Comparison of ENCODE assay signal across 18 cellular contexts in the genomic region with DNA sequence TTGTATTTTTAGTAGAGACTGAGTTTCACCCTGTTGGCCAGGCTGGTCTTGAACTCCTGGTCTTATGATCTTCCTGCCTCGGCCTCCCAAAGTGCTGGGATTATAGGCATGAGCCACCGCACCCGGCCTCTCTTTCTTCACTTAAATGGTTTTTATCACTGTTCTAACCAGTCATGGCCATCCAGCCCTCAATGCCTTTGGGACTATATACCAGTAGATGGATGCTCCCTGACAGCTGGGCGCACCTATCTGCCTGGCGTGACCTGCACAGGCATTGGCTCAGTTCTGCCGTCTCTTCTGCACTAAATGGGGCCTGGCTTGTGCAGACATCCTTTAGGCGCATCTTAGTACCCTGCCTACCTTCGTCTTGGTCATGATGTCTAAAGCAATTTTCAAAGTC.
A peak's percentile ranks its signal among the peaks of the same experiment; 100 is the strongest.
DNase-seq lines count a peak whose midpoint lies in the region; ATAC-seq and TF ChIP-seq lines count a peak whose summit lies in the region.
"Had no signal": no experiment of that assay in that cellular context is flagged by ENCODE, and none has a peak within 500 bp of the region (broad histone marks: within the 10 kb centered on the region; RNA-seq: fewer than 3 reads in every experiment).

No MANE protein-coding gene starts in this region.

- H3K18ac ChIP-seq in neuronal stem cell (ENCODE audit: low read length): no peak overlapping the region

- no peak overlapping the region for H3K4me3 Mint-ChIP-seq in T-helper 2 cell treated with Interferon-gamma antibody and Interleukin-4, amounts not matched to agents 5 μg/mL and 100 μg/mL, for 36 hours
- H3K4me3 Mint-ChIP-seq: B cell; CD4-positive, alpha-beta memory T cell; GM23338 had no signal

- no peak overlapping the region for H4K91ac ChIP-seq in neuronal stem cell (ENCODE audit: low read depth, low read length, poor library complexity)

- H3K14ac ChIP-seq in neuronal stem cell (ENCODE audit: low read length): no peak overlapping the region

- intact Hi-C loops in cardiac septum (cut with DNase I) (no loop called here), Right ventricle myocardium inferior (cut with DNase I) (no loop called here), upper lobe of right lung (cut with DNase I) (no loop called here)

- H3K36me3 Mint-ChIP-seq in T-helper 2 cell treated with Interferon-gamma antibody and Interleukin-4, amounts not matched to agents 5 μg/mL and 100 μg/mL, for 36 hours (ENCODE audit: low read depth): no peaks in the 10 kb centered on the region

- DNase-seq in cardiac septum (ENCODE audit: low spot score) (peak; percentile 53), Right ventricle myocardium inferior (ENCODE audit: missing footprints) (no peak), RWPE2 (ENCODE audit: low spot score) (peak; percentile 41), neuronal stem cell (ENCODE audit: low spot score) (no peak), upper lobe of right lung (peak; percentile 36)
- DNase-seq in activated CD4-positive, CD25-positive, alpha-beta regulatory T cell (lab: John Stamatoyannopoulos, UW): no peak
- no peak for DNase-seq in T-helper 2 cell treated with Interferon-gamma antibody and Interleukin-4, amounts not matched to agents 5 μg/mL and 100 μg/mL, for 36 hours (ENCODE audit: low spot score)
- DNase-seq: ACHN; C1 segment of cervical spinal cord; CD4-positive, alpha-beta memory T cell; COR-L47; DMS153; DMS79 treated with DMSO at 0.1 percent for 48 hours; EL; H7 had no signal

- no peak overlapping the region for H2AFZ ChIP-seq in neuronal stem cell (ENCODE audit: low read length)
- H2AFZ ChIP-seq: GM23338 had no signal

- ATAC-seq in Right ventricle myocardium inferior (no peak), RWPE2 (ENCODE audit: low read depth) (no peak), upper lobe of right lung (no peak)
- ATAC-seq: GM23338 had no signal

- H3K23ac ChIP-seq in neuronal stem cell (ENCODE audit: low read depth, low read length, poor library complexity): no peak overlapping the region

- no peak overlapping the region for H3K4ac ChIP-seq in neuronal stem cell (ENCODE audit: low read length)

- H3K4me1 ChIP-seq in RWPE2 (ENCODE audit: insufficient read depth, poor library complexity, severe bottlenecking) (peaks cover 16% of the 10 kb centered on the region), neuronal stem cell (ENCODE audit: control insufficient read depth in 2 of 2, insufficient read depth in 1 of 2, low read depth in 1 of 2, low read length in 2 of 2) (peaks cover 0 to 2% of the 10 kb centered on the region in 2 donors), upper lobe of right lung (peaks cover 22% of the 10 kb centered on the region)

- H3K79me1 ChIP-seq in neuronal stem cell (ENCODE audit: low read depth, low read length): no peaks in the 10 kb centered on the region

- H3K27me3 ChIP-seq in RWPE2 (ENCODE audit: insufficient read depth, poor library complexity, severe bottlenecking) (no peaks in the 10 kb centered on the region), neuronal stem cell (ENCODE audit: control insufficient read depth in 3 of 3, insufficient read depth in 3 of 3, low read depth in 1 of 3, low read length in 3 of 3) (no peaks in the 10 kb centered on the region), upper lobe of right lung (no peaks in the 10 kb centered on the region)

- peaks cover 23% of the 10 kb centered on the region for H3K4me1 Mint-ChIP-seq in T-helper 2 cell treated with Interferon-gamma antibody and Interleukin-4, amounts not matched to agents 5 μg/mL and 100 μg/mL, for 36 hours (ENCODE audit: low read depth)
- H3K4me1 Mint-ChIP-seq: GM23338 had no signal

- peak overlapping the region; percentile 19 for H2AK5ac ChIP-seq in neuronal stem cell (ENCODE audit: low read depth, low read length)

- H3K27me3 Mint-ChIP-seq in T-helper 2 cell treated with Interferon-gamma antibody and Interleukin-4, amounts not matched to agents 5 μg/mL and 100 μg/mL, for 36 hours (ENCODE audit: low read depth): no peaks in the 10 kb centered on the region
- H3K27me3 Mint-ChIP-seq: B cell; CD4-positive, alpha-beta memory T cell had no signal

- peak overlapping the region; percentile 86 for H2BK15ac ChIP-seq in neuronal stem cell (ENCODE audit: low read length)

- TF ChIP-seq CTCF in RWPE2 (IDR thresholded peaks at IDR 0.05; ENCODE audit: poor library complexity, severe bottlenecking): no peak
- TF ChIP-seq CTCF in upper lobe of right lung (IDR thresholded peaks at IDR 0.05): no peak

- no peaks in the 10 kb centered on the region for H3K9me3 Mint-ChIP-seq in T-helper 2 cell treated with Interferon-gamma antibody and Interleukin-4, amounts not matched to agents 5 μg/mL and 100 μg/mL, for 36 hours
- H3K9me3 Mint-ChIP-seq: CD4-positive, alpha-beta memory T cell; GM23338 had no signal

- no peaks in the 10 kb centered on the region for H3K36me3 ChIP-seq in RWPE2 (ENCODE audit: low read depth)
- no peaks in the 10 kb centered on the region for H3K36me3 ChIP-seq in neuronal stem cell (replicated peaks in 1 of 2; ENCODE audit: control insufficient read depth in 2 of 2, insufficient read depth in 2 of 2, low read length in 2 of 2)
- no peaks in the 10 kb centered on the region for H3K36me3 ChIP-seq in upper lobe of right lung

- H2BK12ac ChIP-seq in neuronal stem cell (ENCODE audit: low read length): no peak overlapping the region

- no peak overlapping the region for H4K8ac ChIP-seq in neuronal stem cell (ENCODE audit: low read depth, low read length)

- H3K27ac Mint-ChIP-seq in T-helper 2 cell treated with Interferon-gamma antibody and Interleukin-4, amounts not matched to agents 5 μg/mL and 100 μg/mL, for 36 hours: no peak overlapping the region
- H3K27ac Mint-ChIP-seq: B cell, GM23338 had no signal

- H3K4me3 ChIP-seq in RWPE2 (ENCODE audit: severe bottlenecking) (no peak overlapping the region), neuronal stem cell (ENCODE audit: low read length in 2 of 2) (no peak overlapping the region), upper lobe of right lung (no peak overlapping the region)
- H3K4me3 ChIP-seq: GM23338 had no signal

- H2BK120ac ChIP-seq in neuronal stem cell (ENCODE audit: low read depth, low read length): no peak overlapping the region

- H3K27ac ChIP-seq in RWPE2 (ENCODE audit: poor library complexity, severe bottlenecking): no peak overlapping the region
- H3K27ac ChIP-seq in neuronal stem cell (replicated peaks; ENCODE audit: low read length): no peak overlapping the region
- H3K27ac ChIP-seq in upper lobe of right lung: no peak overlapping the region
- H3K27ac ChIP-seq: HL-60 had no signal

- no peak overlapping the region for H3K9ac ChIP-seq in neuronal stem cell (ENCODE audit: low read depth, low read length, poor library complexity)

- H2BK5ac ChIP-seq in neuronal stem cell (ENCODE audit: low read length): no peak overlapping the region

- no peak overlapping the region for H3K4me2 ChIP-seq in neuronal stem cell (ENCODE audit: insufficient read depth, low read length, poor library complexity, severe bottlenecking)
- H3K4me2 ChIP-seq: GM23338 had no signal

- H3K9me3 ChIP-seq in RWPE2 (ENCODE audit: severe bottlenecking): no peaks in the 10 kb centered on the region
- no peaks in the 10 kb centered on the region for H3K9me3 ChIP-seq in neuronal stem cell (replicated peaks in 1 of 2; ENCODE audit: control insufficient read depth in 2 of 2, insufficient read depth in 1 of 2, low read depth in 1 of 2, low read length in 2 of 2)
- H3K9me3 ChIP-seq in upper lobe of right lung: no peaks in the 10 kb centered on the region

- no CpG with 5 or more reads among the region's 8 CpGs for WGBS in neuronal stem cell (ENCODE audit: extremely low coverage in 2 of 2, insufficient read length in 2 of 2, insufficient replicate concordance in 1 of 2), 2 donors

Comparison
In these comparisons a context has a peak if more than half of its experiments do, and no peak if none do; other contexts are left out.
1. DNase-seq: peak in cardiac septum (single experiment), RWPE2 (single experiment) and upper lobe of right lung (single experiment); none in Right ventricle myocardium inferior (single experiment), neuronal stem cell (single experiment), activated CD4-positive, CD25-positive, alpha-beta regulatory T cell (0 of 4) and T-helper 2 cell treated with Interferon-gamma antibody and Interleukin-4, amounts not matched to agents 5 μg/mL and 100 μg/mL, for 36 hours (single experiment).